Comparison of ENCODE assay signal across 7 cellular contexts in genomic region chr19:46731584-46731983, GRCh38. TPM values are rescaled to one million over a fixed set of nuclear protein-coding genes. Genes with fewer than 3 reads are reported as not detected.
DNase-seq lines count a peak whose midpoint lies in the region; ATAC-seq and TF ChIP-seq lines count a peak whose summit lies in the region.
"Had no signal": no experiment of that assay in that cellular context is flagged by ENCODE, and none has a peak within 500 bp of the region (broad histone marks: within the 10 kb centered on the region; RNA-seq: fewer than 3 reads in every experiment).

No MANE protein-coding gene starts in this region.

- H3K27ac ChIP-seq in SK-N-SH (ENCODE audit: low read depth in 2 of 2, low read length in 1 of 2) = peak overlapping the region in 1 of 2 experiments; percentile 62; a peak in 2 of 4 replicates
- peak overlapping the region; percentile 91 for H3K27ac ChIP-seq in osteoblast (ENCODE audit: low read depth, low read length)
- H3K27ac ChIP-seq: prostate gland had no signal

- no peak overlapping the region for H2AFZ ChIP-seq in SK-N-SH (ENCODE audit: low read depth)
- H2AFZ ChIP-seq in osteoblast (ENCODE audit: low read length) = no peak overlapping the region

- H4K20me1 ChIP-seq in SK-N-SH (ENCODE audit: insufficient read depth) (peaks cover 71% of the 10 kb centered on the region), osteoblast (ENCODE audit: insufficient read depth, low read length) (peaks cover 71% of the 10 kb centered on the region)

- no peaks in the 10 kb centered on the region for H3K9me2 ChIP-seq in SK-N-SH

- peaks cover 17% of the 10 kb centered on the region for H3F3A ChIP-seq in SK-N-SH (replicated peaks; ENCODE audit: insufficient read depth)

- H3K4me1 ChIP-seq in SK-N-SH (ENCODE audit: control insufficient read depth in 1 of 2, insufficient read depth in 2 of 2, low read depth in 1 of 2, low read length in 1 of 2) = peaks cover 4 to 10% of the 10 kb centered on the region in 2 experiments; a peak in 2 of 4 replicates
- peaks cover 32% of the 10 kb centered on the region for H3K4me1 ChIP-seq in osteoblast (ENCODE audit: insufficient read depth, low read length)
- H3K4me1 ChIP-seq: prostate gland had no signal

- H3K9ac ChIP-seq in SK-N-SH = no peak overlapping the region

- H3K9me3 ChIP-seq in SK-N-SH = no peaks in the 10 kb centered on the region
- no peaks in the 10 kb centered on the region for H3K9me3 ChIP-seq in osteoblast (ENCODE audit: low read depth, low read length)
- H3K9me3 ChIP-seq: prostate gland had no signal

- H3K27me3 ChIP-seq in SK-N-SH (ENCODE audit: insufficient read depth) = no peaks in the 10 kb centered on the region
- H3K27me3 ChIP-seq in osteoblast (ENCODE audit: insufficient read depth, low read length) = no peaks in the 10 kb centered on the region

- H3K4me3 ChIP-seq in SK-N-SH (ENCODE audit: low read depth in 2 of 2, low read length in 1 of 2) (no peak overlapping the region), osteoblast (ENCODE audit: insufficient read depth, low read length) (peak overlapping the region; percentile 5)
- H3K4me3 ChIP-seq: prostate gland had no signal

- POLR2A ChIA-PET in SK-N-SH (lab: Yijun Ruan, JAX) = no interaction called here

- no peak for ATAC-seq in SK-N-SH treated with all-trans-retinoic acid at 6 μM for 48 hours
- no peak for ATAC-seq in GM18870 (IDR thresholded peaks at IDR 0.05; ENCODE audit: unreplicated experiment)

- DNase-seq in SK-N-SH (no peak), osteoblast (ENCODE audit: insufficient read length, low spot score, missing footprints) (no peak)
- DNase-seq: 8988T, T-helper 9 cell had no signal

- H3K36me3 ChIP-seq in SK-N-SH (replicated peaks in 1 of 2; ENCODE audit: control insufficient read depth in 1 of 2, insufficient read depth in 2 of 2, low read length in 1 of 2) = peaks cover 41 to 78% of the 10 kb centered on the region in 2 experiments
- H3K36me3 ChIP-seq in osteoblast (ENCODE audit: insufficient read depth, low read length) = peaks cover 63% of the 10 kb centered on the region

- WGBS in SK-N-SH (ENCODE audit: low lambda C conversion rate) = 87% methylated on average over 11 of the region's 14 CpGs

- no peak for TF ChIP-seq CTCF in SK-N-SH (IDR thresholded peaks at IDR 0.05)
- no peak for TF ChIP-seq CTCF in osteoblast (IDR thresholded peaks at IDR 0.05; ENCODE audit: extremely low read depth, low read depth, low read length)

- TF ChIP-seq EP300 in SK-N-SH (IDR thresholded peaks at IDR 0.05; ENCODE audit: borderline replicate concordance in 1 of 2, low read depth in 1 of 2, low read length in 1 of 2) = no peak

- CTCF ChIA-PET in SK-N-SH (lab: Yijun Ruan, JAX) = interaction anchor here (3.8 kb wide), 1 partner anchor 11 kb away, joined by 48 read pairs; the partner anchor contains the start of gene FKRP

- H3K4me2 ChIP-seq in SK-N-SH (peak overlapping the region; percentile 55; the same call in 1 of the 2 replicates), osteoblast (ENCODE audit: insufficient read depth, low read length) (peak overlapping the region; percentile 46)

- H3K79me2 ChIP-seq in SK-N-SH (ENCODE audit: insufficient read depth) (peaks cover 62% of the 10 kb centered on the region), osteoblast (ENCODE audit: insufficient read depth, low read length) (peaks cover 78% of the 10 kb centered on the region)

- no peak for TF ChIP-seq RAD21 in SK-N-SH (IDR thresholded peaks at IDR 0.05; ENCODE audit: low read length)

TF ChIP-seq in SK-N-SH, 30 proteins besides CTCF, POLR2A, EP300 and RAD21 (continues in another document):
- no peak for TF ChIP-seq REST (IDR thresholded peaks at IDR 0.05; ENCODE audit: low read depth, low read length)
- TF ChIP-seq NFIC (IDR thresholded peaks at IDR 0.05; ENCODE audit: borderline replicate concordance) = no peak
- no peak for TF ChIP-seq YY1 (IDR thresholded peaks at IDR 0.05; ENCODE audit: low read depth)
- TF ChIP-seq POLR2AphosphoS5 (IDR thresholded peaks at IDR 0.05; ENCODE audit: low read depth, low read length) = no peak
- no peak for TF ChIP-seq FOXJ3 (CRISPR knock-in tag; IDR thresholded peaks at IDR 0.05)
- no peak for TF ChIP-seq ELF1 (IDR thresholded peaks at IDR 0.05)

TF ChIP-seq in SK-N-SH treated with all-trans-retinoic acid at 6 μM for 48 hours, 23 proteins besides CTCF, POLR2A, EP300 and RAD21:
- TF ChIP-seq ZNF70 (CRISPR knock-in tag; IDR thresholded peaks at IDR 0.05) (no peak), TSHZ2 (CRISPR knock-in tag; IDR thresholded peaks at IDR 0.05) (no peak), TOX (CRISPR knock-in tag; IDR thresholded peaks at IDR 0.05; ENCODE audit: borderline replicate concordance) (no peak), CSRNP3 (CRISPR knock-in tag; IDR thresholded peaks at IDR 0.05) (no peak), GLIS3 (CRISPR knock-in tag; IDR thresholded peaks at IDR 0.05) (no peak)

RNA-seq across cellular contexts. Expression of gene FKRP, which starts 14.3 kb away (rescaled TPM):
- 30.4 and 37.3 TPM in 2 replicates for polyA plus RNA-seq in SK-N-SH (2012; rRNA removed)
- polyA plus RNA-seq in SK-N-SH (2012; cell fraction: cytosol; rRNA removed) = 17.3 and 24.0 TPM in 2 replicates
- 89.1 and 93.7 TPM in 2 replicates for polyA plus RNA-seq in SK-N-SH (2012; cell fraction: nucleus; rRNA removed)
- total RNA-seq in osteoblast = 18.0 and 18.5 TPM in 2 replicates

RNA-seq across cellular contexts. Expression of gene STRN4, which starts 14.7 kb away (rescaled TPM):
- polyA plus RNA-seq in SK-N-SH (2012; rRNA removed) = 73.1 and 92.8 TPM in 2 replicates
- polyA plus RNA-seq in SK-N-SH (2012; cell fraction: cytosol; rRNA removed) = 53.2 and 65.2 TPM in 2 replicates
- 174 and 181 TPM in 2 replicates for polyA plus RNA-seq in SK-N-SH (2012; cell fraction: nucleus; rRNA removed)
- total RNA-seq in osteoblast = 56.3 and 56.5 TPM in 2 replicates

RNA-seq across cellular contexts. Expression of gene PRKD2, which starts 14.7 kb away (rescaled TPM):
- polyA plus RNA-seq in SK-N-SH (2012; rRNA removed) = 14.1 and 21.4 TPM in 2 replicates
- 12.2 and 20.2 TPM in 2 replicates for polyA plus RNA-seq in SK-N-SH (2012; cell fraction: cytosol; rRNA removed)
- polyA plus RNA-seq in SK-N-SH (2012; cell fraction: nucleus; rRNA removed) = 47.3 and 60.3 TPM in 2 replicates
- total RNA-seq in osteoblast = 9.0 and 9.4 TPM in 2 replicates

RNA-seq across cellular contexts. Expression of gene SLC1A5, which starts 56.8 kb away (rescaled TPM):
- polyA plus RNA-seq in SK-N-SH (2012; rRNA removed) = 76.7 and 80.4 TPM in 2 replicates
- polyA plus RNA-seq in SK-N-SH (2012; cell fraction: cytosol; rRNA removed) = 38.6 and 52.9 TPM in 2 replicates
- 59.2 and 69.9 TPM in 2 replicates for polyA plus RNA-seq in SK-N-SH (2012; cell fraction: nucleus; rRNA removed)
- total RNA-seq in osteoblast = 274 and 354 TPM in 2 replicates
